Comparison of ENCODE assay signal across 1 cellular context in the genomic region with DNA sequence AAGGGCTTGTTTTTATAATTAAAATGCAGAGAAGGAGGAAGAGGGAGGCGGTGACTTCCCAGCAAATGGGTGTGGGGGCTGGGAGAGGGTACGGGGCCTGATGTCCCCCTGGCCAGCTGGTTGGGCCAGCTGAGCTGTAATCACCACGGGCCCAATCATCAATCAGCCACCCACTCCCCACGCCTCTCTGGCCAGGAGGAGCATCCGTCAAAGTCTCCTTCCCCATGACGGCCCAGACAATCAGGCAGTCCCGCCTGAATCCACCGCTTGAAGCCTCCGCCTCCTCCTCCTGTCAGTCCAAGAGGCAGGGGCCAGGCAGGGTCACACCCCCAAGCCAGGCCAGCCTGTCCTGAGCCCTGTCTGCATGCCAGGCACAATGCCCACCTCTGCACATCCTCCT.
TF ChIP-seq lines count a peak whose summit lies in the region.

No MANE protein-coding gene starts in this region.

TF ChIP-seq in HepG2, 621 proteins besides CTCF, POLR2A, EP300 and RAD21:
- no peak for TF ChIP-seq RFX1 (IDR thresholded peaks at IDR 0.05)
- TF ChIP-seq ZNF687 (CRISPR knock-in tag; IDR thresholded peaks at IDR 0.05) = peak; percentile 17; the same call in 1 of the 2 replicates
- TF ChIP-seq MLX (CRISPR knock-in tag; IDR thresholded peaks at IDR 0.05) = no peak
